Comparison of ENCODE assay signal across 1 cellular context in genomic region chr18:34342960-34343359, GRCh38.
TF ChIP-seq lines count a peak whose summit lies in the region.

No MANE protein-coding gene starts in this region.

TF ChIP-seq in H1, 55 proteins besides CTCF, POLR2A, EP300 and RAD21 (continued from another document):
- TF ChIP-seq, protein P1, sequence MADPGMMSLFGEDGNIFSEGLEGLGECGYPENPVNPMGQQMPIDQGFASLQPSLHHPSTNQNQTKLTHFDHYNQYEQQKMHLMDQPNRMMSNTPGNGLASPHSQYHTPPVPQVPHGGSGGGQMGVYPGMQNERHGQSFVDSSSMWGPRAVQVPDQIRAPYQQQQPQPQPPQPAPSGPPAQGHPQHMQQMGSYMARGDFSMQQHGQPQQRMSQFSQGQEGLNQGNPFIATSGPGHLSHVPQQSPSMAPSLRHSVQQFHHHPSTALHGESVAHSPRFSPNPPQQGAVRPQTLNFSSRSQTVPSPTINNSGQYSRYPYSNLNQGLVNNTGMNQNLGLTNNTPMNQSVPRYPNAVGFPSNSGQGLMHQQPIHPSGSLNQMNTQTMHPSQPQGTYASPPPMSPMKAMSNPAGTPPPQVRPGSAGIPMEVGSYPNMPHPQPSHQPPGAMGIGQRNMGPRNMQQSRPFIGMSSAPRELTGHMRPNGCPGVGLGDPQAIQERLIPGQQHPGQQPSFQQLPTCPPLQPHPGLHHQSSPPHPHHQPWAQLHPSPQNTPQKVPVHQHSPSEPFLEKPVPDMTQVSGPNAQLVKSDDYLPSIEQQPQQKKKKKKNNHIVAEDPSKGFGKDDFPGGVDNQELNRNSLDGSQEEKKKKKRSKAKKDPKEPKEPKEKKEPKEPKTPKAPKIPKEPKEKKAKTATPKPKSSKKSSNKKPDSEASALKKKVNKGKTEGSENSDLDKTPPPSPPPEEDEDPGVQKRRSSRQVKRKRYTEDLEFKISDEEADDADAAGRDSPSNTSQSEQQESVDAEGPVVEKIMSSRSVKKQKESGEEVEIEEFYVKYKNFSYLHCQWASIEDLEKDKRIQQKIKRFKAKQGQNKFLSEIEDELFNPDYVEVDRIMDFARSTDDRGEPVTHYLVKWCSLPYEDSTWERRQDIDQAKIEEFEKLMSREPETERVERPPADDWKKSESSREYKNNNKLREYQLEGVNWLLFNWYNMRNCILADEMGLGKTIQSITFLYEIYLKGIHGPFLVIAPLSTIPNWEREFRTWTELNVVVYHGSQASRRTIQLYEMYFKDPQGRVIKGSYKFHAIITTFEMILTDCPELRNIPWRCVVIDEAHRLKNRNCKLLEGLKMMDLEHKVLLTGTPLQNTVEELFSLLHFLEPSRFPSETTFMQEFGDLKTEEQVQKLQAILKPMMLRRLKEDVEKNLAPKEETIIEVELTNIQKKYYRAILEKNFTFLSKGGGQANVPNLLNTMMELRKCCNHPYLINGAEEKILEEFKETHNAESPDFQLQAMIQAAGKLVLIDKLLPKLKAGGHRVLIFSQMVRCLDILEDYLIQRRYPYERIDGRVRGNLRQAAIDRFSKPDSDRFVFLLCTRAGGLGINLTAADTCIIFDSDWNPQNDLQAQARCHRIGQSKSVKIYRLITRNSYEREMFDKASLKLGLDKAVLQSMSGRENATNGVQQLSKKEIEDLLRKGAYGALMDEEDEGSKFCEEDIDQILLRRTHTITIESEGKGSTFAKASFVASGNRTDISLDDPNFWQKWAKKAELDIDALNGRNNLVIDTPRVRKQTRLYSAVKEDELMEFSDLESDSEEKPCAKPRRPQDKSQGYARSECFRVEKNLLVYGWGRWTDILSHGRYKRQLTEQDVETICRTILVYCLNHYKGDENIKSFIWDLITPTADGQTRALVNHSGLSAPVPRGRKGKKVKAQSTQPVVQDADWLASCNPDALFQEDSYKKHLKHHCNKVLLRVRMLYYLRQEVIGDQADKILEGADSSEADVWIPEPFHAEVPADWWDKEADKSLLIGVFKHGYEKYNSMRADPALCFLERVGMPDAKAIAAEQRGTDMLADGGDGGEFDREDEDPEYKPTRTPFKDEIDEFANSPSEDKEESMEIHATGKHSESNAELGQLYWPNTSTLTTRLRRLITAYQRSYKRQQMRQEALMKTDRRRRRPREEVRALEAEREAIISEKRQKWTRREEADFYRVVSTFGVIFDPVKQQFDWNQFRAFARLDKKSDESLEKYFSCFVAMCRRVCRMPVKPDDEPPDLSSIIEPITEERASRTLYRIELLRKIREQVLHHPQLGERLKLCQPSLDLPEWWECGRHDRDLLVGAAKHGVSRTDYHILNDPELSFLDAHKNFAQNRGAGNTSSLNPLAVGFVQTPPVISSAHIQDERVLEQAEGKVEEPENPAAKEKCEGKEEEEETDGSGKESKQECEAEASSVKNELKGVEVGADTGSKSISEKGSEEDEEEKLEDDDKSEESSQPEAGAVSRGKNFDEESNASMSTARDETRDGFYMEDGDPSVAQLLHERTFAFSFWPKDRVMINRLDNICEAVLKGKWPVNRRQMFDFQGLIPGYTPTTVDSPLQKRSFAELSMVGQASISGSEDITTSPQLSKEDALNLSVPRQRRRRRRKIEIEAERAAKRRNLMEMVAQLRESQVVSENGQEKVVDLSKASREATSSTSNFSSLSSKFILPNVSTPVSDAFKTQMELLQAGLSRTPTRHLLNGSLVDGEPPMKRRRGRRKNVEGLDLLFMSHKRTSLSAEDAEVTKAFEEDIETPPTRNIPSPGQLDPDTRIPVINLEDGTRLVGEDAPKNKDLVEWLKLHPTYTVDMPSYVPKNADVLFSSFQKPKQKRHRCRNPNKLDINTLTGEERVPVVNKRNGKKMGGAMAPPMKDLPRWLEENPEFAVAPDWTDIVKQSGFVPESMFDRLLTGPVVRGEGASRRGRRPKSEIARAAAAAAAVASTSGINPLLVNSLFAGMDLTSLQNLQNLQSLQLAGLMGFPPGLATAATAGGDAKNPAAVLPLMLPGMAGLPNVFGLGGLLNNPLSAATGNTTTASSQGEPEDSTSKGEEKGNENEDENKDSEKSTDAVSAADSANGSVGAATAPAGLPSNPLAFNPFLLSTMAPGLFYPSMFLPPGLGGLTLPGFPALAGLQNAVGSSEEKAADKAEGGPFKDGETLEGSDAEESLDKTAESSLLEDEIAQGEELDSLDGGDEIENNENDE (IDR thresholded peaks at IDR 0.05; ENCODE audit: insufficient replicate concordance, low read length), result no peak
- no peak for TF ChIP-seq ATF2 (IDR thresholded peaks at IDR 0.05; ENCODE audit: low read length)
- no peak for TF ChIP-seq CBX5 (IDR thresholded peaks at IDR 0.05; ENCODE audit: low read depth, low read length)
- TF ChIP-seq SP4 (IDR thresholded peaks at IDR 0.05; ENCODE audit: low read length), result no peak
